In genomic region chr3:172134352-172134751, GRCh38 we compare ENCODE assay signal across 9 cellular contexts.
DNase-seq lines count a peak whose midpoint lies in the region; ATAC-seq, FAIRE-seq and TF ChIP-seq lines count a peak whose summit lies in the region.
"Had no signal": no experiment of that assay in that cellular context is flagged by ENCODE, and none has a peak within 500 bp of the region (broad histone marks: within the 10 kb centered on the region; RNA-seq: fewer than 3 reads in every experiment).

No MANE protein-coding gene starts in this region.

- peak overlapping the region; percentile 59 for H3K4me2 ChIP-seq in GM12878 (ENCODE audit: control insufficient read depth, insufficient read depth)

- H3K4me3 ChIP-seq in left ventricle myocardium inferior (no peak overlapping the region), heart right ventricle (no peak overlapping the region), GM12878 (no peak overlapping the region)

- H4K20me1 ChIP-seq in GM12878 (ENCODE audit: control insufficient read depth, insufficient read depth): no peaks in the 10 kb centered on the region

- DNase-seq in left ventricle myocardium inferior: no peak
- DNase-seq in heart right ventricle: no peak
- peak; percentile 58 for DNase-seq in GM12878 (ENCODE audit: low read depth, low spot score)
- no peak for DNase-seq in NCI-H69 (lab: John Stamatoyannopoulos, UW)
- no peak for DNase-seq in foreskin keratinocyte
- DNase-seq in glutamatergic neuron: no peak

- H3K4me3 Mint-ChIP-seq in glutamatergic neuron (ENCODE audit: unreplicated experiment): no peak overlapping the region
- H3K4me3 Mint-ChIP-seq: B cell had no signal

- no peaks in the 10 kb centered on the region for H3K27me3 Mint-ChIP-seq in glutamatergic neuron (ENCODE audit: unreplicated experiment)

- no peak for TF ChIP-seq POLR2A in GM12878 (IDR thresholded peaks at IDR 0.05; ENCODE audit: low read depth, low read length)

- H3K4me1 Mint-ChIP-seq in glutamatergic neuron (ENCODE audit: low read depth, unreplicated experiment): peaks cover 11% of the 10 kb centered on the region

- H3K36me3 Mint-ChIP-seq in glutamatergic neuron (ENCODE audit: unreplicated experiment): no peaks in the 10 kb centered on the region

- H3K36me3 ChIP-seq in left ventricle myocardium inferior (no peaks in the 10 kb centered on the region), heart right ventricle (peaks cover 0 to 23% (median 0%) of the 10 kb centered on the region in 9 donors), GM12878 (ENCODE audit: control insufficient read depth in 2 of 2, insufficient read depth in 2 of 2, low read length in 1 of 2) (no peaks in the 10 kb centered on the region; a peak in 1 of 4 replicates)

- RAD21 ChIA-PET in GM12878 (lab: Charles Lee; ENCODE audit: unreplicated experiment): interaction anchor here (0.6 to 7.9 kb wide), 20 partner anchors 8 to 198 kb away, joined by 3 to 71 read pairs (median 6); no protein-coding TSS in a partner anchor

- H3K4me1 ChIP-seq in left ventricle myocardium inferior: peaks cover 89% of the 10 kb centered on the region
- peaks cover 18 to 100% (median 63%) of the 10 kb centered on the region in 9 donors for H3K4me1 ChIP-seq in heart right ventricle
- peaks cover 60% of the 10 kb centered on the region for H3K4me1 ChIP-seq in GM12878 (ENCODE audit: control insufficient read depth, insufficient read depth, low read length)
- peaks cover 35% of the 10 kb centered on the region for H3K4me1 ChIP-seq in foreskin keratinocyte

- intact Hi-C loops in left ventricle myocardium inferior (cut with micrococcal nuclease) (no loop called here), heart right ventricle (cut with DNase I) (loop anchor here in 2 of 10 donors (5.0 to 10.0 kb wide), 2 partner anchors 90 to 92 kb away; no protein-coding TSS in a partner anchor), GM12878 (cut with micrococcal nuclease; ENCODE audit: unreplicated experiment) (loop anchor here (5.0 kb wide), 1 partner anchor 92 kb away; no protein-coding TSS in a partner anchor)

- CTCF ChIA-PET in GM12878 (lab: Yijun Ruan, JAX): interaction anchor here (0.7 to 4.2 kb wide), 12 partner anchors 6 to 462 kb away, joined by 3 to 27 read pairs (median 5); no protein-coding TSS in a partner anchor

- peak overlapping the region; percentile 9 for H3K27ac ChIP-seq in left ventricle myocardium inferior (replicated peaks)
- peak overlapping the region in 4 of 10 donors; percentile 2 to 88 (median 19) for H3K27ac ChIP-seq in heart right ventricle
- H3K27ac ChIP-seq in GM12878 (ENCODE audit: control insufficient read depth, insufficient read depth): peak overlapping the region; percentile 61
- H3K27ac ChIP-seq in foreskin keratinocyte: no peak overlapping the region

- TF ChIP-seq RAD21 in GM12878 (IDR thresholded peaks at IDR 0.05; ENCODE audit: insufficient read depth, low read depth, low read length): no peak

- H3K79me2 ChIP-seq in GM12878 (ENCODE audit: control insufficient read depth, insufficient read depth, low read length): peaks cover 23% of the 10 kb centered on the region

- no TSS peak for BruUV-seq in GM12878 (replicated peaks; lab: Mats Ljungman, UMichigan)

- H2AFZ ChIP-seq in GM12878 (ENCODE audit: control insufficient read depth, low read depth, low read length): no peak overlapping the region

- SMC1A ChIA-PET in GM12878 (lab: Charles Lee; ENCODE audit: uncharacterized antibody, unreplicated experiment): interaction anchor here (0.5 to 16.7 kb wide), 23 partner anchors 6 to 389 kb away, joined by 3 to 254 read pairs (median 5); partner anchors contain the start of gene TNFSF10

- H3K9me3 ChIP-seq in left ventricle myocardium inferior (replicated peaks) (no peaks in the 10 kb centered on the region), heart right ventricle (no peaks in the 10 kb centered on the region), GM12878 (replicated peaks; ENCODE audit: control insufficient read depth, insufficient read depth, low read length) (no peaks in the 10 kb centered on the region)

- no peak overlapping the region for H3K9ac ChIP-seq in GM12878 (ENCODE audit: control insufficient read depth, insufficient read depth, low read length)

- TF ChIP-seq CTCF in left ventricle myocardium inferior (IDR thresholded peaks at IDR 0.05; ENCODE audit: borderline replicate concordance): no peak
- TF ChIP-seq CTCF in heart right ventricle (IDR thresholded peaks at IDR 0.05): no peak
- TF ChIP-seq CTCF in GM12878 (IDR thresholded peaks at IDR 0.05 in 2 of 3, conservative IDR thresholded peaks at IDR 0.05 in 1 of 3; ENCODE audit: control insufficient read depth in 2 of 3, extremely low read depth in 1 of 3, insufficient read depth in 1 of 3, low read depth in 3 of 3, low read length in 3 of 3): no peak
- no peak for TF ChIP-seq CTCF in foreskin keratinocyte (conservative IDR thresholded peaks at IDR 0.05)
- TF ChIP-seq CTCF in glutamatergic neuron (IDR thresholded peaks at IDR 0.05; ENCODE audit: partially characterized antibody, unreplicated experiment): no peak

- WGBS in heart right ventricle, 2 donors: 90 to 98% methylated on average over 2 of the region's 2 CpGs
- 0% methylated on average over 2 of the region's 2 CpGs for WGBS in GM12878 (ENCODE audit: insufficient coverage, insufficient replicate concordance, low lambda C conversion rate, missing lambda C conversion rate)

- POLR2A ChIA-PET in GM12878 (lab: Charles Lee): interaction anchor here (0.6 to 1.7 kb wide), 7 partner anchors 9 to 72 kb away, joined by 3 to 8 read pairs (median 4); no protein-coding TSS in a partner anchor

- H3K27ac Mint-ChIP-seq in glutamatergic neuron (ENCODE audit: unreplicated experiment): no peak overlapping the region
- H3K27ac Mint-ChIP-seq: B cell had no signal

- FAIRE-seq in GM12878 (lab: Jason Lieb, UNC): peak; percentile 47

- H3K27me3 ChIP-seq in left ventricle myocardium inferior (ENCODE audit: low read depth) (no peaks in the 10 kb centered on the region), heart right ventricle (no peaks in the 10 kb centered on the region), GM12878 (replicated peaks in 1 of 2; ENCODE audit: control insufficient read depth in 2 of 2, insufficient read depth in 2 of 2, low read length in 1 of 2) (no peaks in the 10 kb centered on the region), foreskin keratinocyte (no peaks in the 10 kb centered on the region)

- ATAC-seq in heart right ventricle (no peak), HG03159 (IDR thresholded peaks at IDR 0.05; ENCODE audit: unreplicated experiment) (peak; percentile 39), GM12878 (peak; percentile 34), HG03139 (IDR thresholded peaks at IDR 0.05; ENCODE audit: unreplicated experiment) (no peak), foreskin keratinocyte (no peak)

- in situ Hi-C loops in GM12878 (cut with MboI): no loop called here

- H3K9me3 Mint-ChIP-seq in glutamatergic neuron (ENCODE audit: unreplicated experiment): no peaks in the 10 kb centered on the region

- peak; percentile 46 to 75; a peak in 2 of 4 replicates for TF ChIP-seq EP300 in GM12878 (IDR thresholded peaks at IDR 0.05; ENCODE audit: borderline replicate concordance in 1 of 2, control insufficient read depth in 1 of 2, low read depth in 2 of 2, low read length in 2 of 2)

TF ChIP-seq in GM12878, 131 proteins besides CTCF, POLR2A, EP300 and RAD21 (continues in another document):
- TF ChIP-seq RBBP5 (conservative IDR thresholded peaks at IDR 0.05) (no peak), CREM (IDR thresholded peaks at IDR 0.05; ENCODE audit: low read depth) (peak; percentile 78), NFIC (IDR thresholded peaks at IDR 0.05; ENCODE audit: low read depth, low read length) (peak; percentile 92), SRF (IDR thresholded peaks at IDR 0.05; ENCODE audit: low read depth in 2 of 2, low read length in 2 of 2) (no peak; a peak in 1 of 4 replicates), FOXM1 (IDR thresholded peaks at IDR 0.05; ENCODE audit: low read depth, low read length) (peak; percentile 82; the same call in 1 of the 2 replicates), POU2F2 (IDR thresholded peaks at IDR 0.05; ENCODE audit: borderline replicate concordance, low read depth, low read length) (no peak), ZZZ3 (IDR thresholded peaks at IDR 0.05; ENCODE audit: control insufficient read depth, insufficient read length, low read depth) (no peak), BRCA1 (IDR thresholded peaks at IDR 0.05; ENCODE audit: low read depth, low read length) (no peak), IKZF1 (conservative IDR thresholded peaks at IDR 0.05) (peak; percentile 50), SPI1 (IDR thresholded peaks at IDR 0.05; ENCODE audit: borderline replicate concordance, insufficient read depth, low read depth, low read length) (no peak), MTA2 (IDR thresholded peaks at IDR 0.05; ENCODE audit: low read depth) (peak; percentile 75), RAD51 (IDR thresholded peaks at IDR 0.05) (no peak)
- TF ChIP-seq, protein P1, sequence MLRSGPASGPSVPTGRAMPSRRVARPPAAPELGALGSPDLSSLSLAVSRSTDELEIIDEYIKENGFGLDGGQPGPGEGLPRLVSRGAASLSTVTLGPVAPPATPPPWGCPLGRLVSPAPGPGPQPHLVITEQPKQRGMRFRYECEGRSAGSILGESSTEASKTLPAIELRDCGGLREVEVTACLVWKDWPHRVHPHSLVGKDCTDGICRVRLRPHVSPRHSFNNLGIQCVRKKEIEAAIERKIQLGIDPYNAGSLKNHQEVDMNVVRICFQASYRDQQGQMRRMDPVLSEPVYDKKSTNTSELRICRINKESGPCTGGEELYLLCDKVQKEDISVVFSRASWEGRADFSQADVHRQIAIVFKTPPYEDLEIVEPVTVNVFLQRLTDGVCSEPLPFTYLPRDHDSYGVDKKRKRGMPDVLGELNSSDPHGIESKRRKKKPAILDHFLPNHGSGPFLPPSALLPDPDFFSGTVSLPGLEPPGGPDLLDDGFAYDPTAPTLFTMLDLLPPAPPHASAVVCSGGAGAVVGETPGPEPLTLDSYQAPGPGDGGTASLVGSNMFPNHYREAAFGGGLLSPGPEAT (IDR thresholded peaks at IDR 0.05; ENCODE audit: low read depth): peak; percentile 57; the same call in 1 of the 2 replicates
- TF ChIP-seq, protein P2, sequence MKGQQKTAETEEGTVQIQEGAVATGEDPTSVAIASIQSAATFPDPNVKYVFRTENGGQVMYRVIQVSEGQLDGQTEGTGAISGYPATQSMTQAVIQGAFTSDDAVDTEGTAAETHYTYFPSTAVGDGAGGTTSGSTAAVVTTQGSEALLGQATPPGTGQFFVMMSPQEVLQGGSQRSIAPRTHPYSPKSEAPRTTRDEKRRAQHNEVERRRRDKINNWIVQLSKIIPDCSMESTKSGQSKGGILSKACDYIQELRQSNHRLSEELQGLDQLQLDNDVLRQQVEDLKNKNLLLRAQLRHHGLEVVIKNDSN (IDR thresholded peaks at IDR 0.05; ENCODE audit: borderline replicate concordance, extremely low read length, insufficient read depth, low read depth, low read length): no peak

Comparison
In these comparisons a context has a peak if more than half of its experiments do, and no peak if none do; other contexts are left out.
1. ATAC-seq: peak in HG03159 (single experiment) and GM12878 (single experiment); none in heart right ventricle (0 of 8), HG03139 (single experiment) and foreskin keratinocyte (single experiment).